ENCODE assay signal across 13 cellular contexts in genomic region chr1:32765561-32766327, GRCh38. TPM values are rescaled to one million over a fixed set of nuclear protein-coding genes. Genes with fewer than 3 reads are reported as not detected.
A peak's percentile ranks its signal among the peaks of the same experiment; 100 is the strongest.
DNase-seq lines count a peak whose midpoint lies in the region; ATAC-seq and TF ChIP-seq lines count a peak whose summit lies in the region.
"Had no signal": no experiment of that assay in that cellular context is flagged by ENCODE, and none has a peak within 500 bp of the region (broad histone marks: within the 10 kb centered on the region; RNA-seq: fewer than 3 reads in every experiment).

No MANE protein-coding gene starts in this region.

- H3K9me3 Mint-ChIP-seq in chondrocyte (ENCODE audit: low read depth): no peaks in the 10 kb centered on the region
- H3K9me3 Mint-ChIP-seq: activated naive CD4-positive, alpha-beta T cell treated with anti-CD3 and anti-CD28 coated beads, Interleukin-2, amount 50 U/mL, for 24 hours had no signal

- POLR2A ChIA-PET in HCT116 (lab: Charles Lee): no interaction called here

- H3K9me3 ChIP-seq in HCT116 (ENCODE audit: control insufficient read depth in 1 of 2, insufficient read depth in 1 of 2, low read depth in 1 of 2, low read length in 2 of 2) (no peaks in the 10 kb centered on the region), NT2/D1 (ENCODE audit: insufficient read depth, low read length) (no peaks in the 10 kb centered on the region), prostate gland (no peaks in the 10 kb centered on the region)
- H3K9me3 ChIP-seq: Caco-2, SJSA1 had no signal

- intact Hi-C loops in HCT116 (cut with micrococcal nuclease): no loop called here
- intact Hi-C loops in prostate gland (cut with DNase I): no loop called here

- H3K4me3 ChIP-seq in HCT116 (replicated peaks in 1 of 2; ENCODE audit: low read depth in 1 of 2, low read length in 2 of 2) (no peak overlapping the region), NT2/D1 (ENCODE audit: insufficient read length, low read depth) (peak overlapping the region; percentile 47), iPS-11a (ENCODE audit: low read depth, low read length) (peak overlapping the region; percentile 39), prostate gland (no peak overlapping the region)
- H3K4me3 ChIP-seq: SJSA1 had no signal

- peaks cover 55% of the 10 kb centered on the region for H3K79me2 ChIP-seq in HCT116 (ENCODE audit: insufficient read depth, low read length)

- no TSS peak for BruUV-seq in HCT116 (replicated peaks; lab: Mats Ljungman, UMichigan)

- RAD21 ChIA-PET in HCT116 (lab: Charles Lee; ENCODE audit: low non-redundant PET in 1 of 2, low total read pairs in 2 of 2, uncharacterized antibody in 2 of 2, unreplicated experiment in 2 of 2): no interaction called here

- H3K9ac ChIP-seq in HCT116 (ENCODE audit: low read length) (no peak overlapping the region), NT2/D1 (ENCODE audit: insufficient read length, low read depth) (peak overlapping the region; percentile 71)

- DNase-seq in HCT116 (ENCODE audit: low read depth, low spot score) (no peak), NT2/D1 (ENCODE audit: low read depth, low spot score) (no peak), prostate gland (ENCODE audit: low spot score) (no peak), chondrocyte (ENCODE audit: low spot score) (no peak), NCI-H2081 treated with DMSO at 0.1 percent for 48 hours (lab: John Stamatoyannopoulos, UW) (no peak)
- DNase-seq: Caco-2; kidney glomerular epithelial cell; naive thymus-derived CD4-positive, alpha-beta T cell; NCI-H774 had no signal

- H3K36me3 ChIP-seq in HCT116 (ENCODE audit: control insufficient read depth in 1 of 2, insufficient read depth in 2 of 2, low read length in 2 of 2) (peaks cover 0 to 10% of the 10 kb centered on the region in 2 experiments; a peak in 2 of 4 replicates), NT2/D1 (ENCODE audit: insufficient read depth, insufficient read length, low read length) (peaks cover 44% of the 10 kb centered on the region), prostate gland (no peaks in the 10 kb centered on the region)

- WGBS in prostate gland: 43% methylated on average over 28 of the region's 28 CpGs

- H4K20me1 ChIP-seq in HCT116 (ENCODE audit: insufficient read depth): no peaks in the 10 kb centered on the region

- no peak for TF ChIP-seq CTCF in HCT116 (IDR thresholded peaks at IDR 0.05 in 2 of 3, conservative IDR thresholded peaks at IDR 0.05 in 1 of 3; ENCODE audit: borderline replicate concordance in 1 of 3, insufficient read depth in 1 of 3, low read depth in 2 of 3, low read length in 2 of 3)
- no peak for TF ChIP-seq CTCF in prostate gland (IDR thresholded peaks at IDR 0.05)
- no peak for TF ChIP-seq CTCF in chondrocyte (IDR thresholded peaks at IDR 0.05)

- H3K4me1 Mint-ChIP-seq in chondrocyte (ENCODE audit: low read depth): peaks cover 54% of the 10 kb centered on the region

- no peaks in the 10 kb centered on the region for H3K27me3 Mint-ChIP-seq in chondrocyte (ENCODE audit: low read depth)
- H3K27me3 Mint-ChIP-seq: activated naive CD4-positive, alpha-beta T cell treated with anti-CD3 and anti-CD28 coated beads, Interleukin-2, amount 50 U/mL, for 24 hours; naive thymus-derived CD4-positive, alpha-beta T cell had no signal

- H3K4me2 ChIP-seq in HCT116 (ENCODE audit: low read length): no peak overlapping the region; the same call in 1 of the 2 replicates

- no peak for ATAC-seq in HCT116
- ATAC-seq in GM21360 (IDR thresholded peaks at IDR 0.05; ENCODE audit: unreplicated experiment): no peak
- ATAC-seq: naive thymus-derived CD4-positive, alpha-beta T cell had no signal

- no peaks in the 10 kb centered on the region for H3K9me2 ChIP-seq in HCT116 (ENCODE audit: insufficient read depth)

- no peak overlapping the region for H3K4me3 Mint-ChIP-seq in chondrocyte (ENCODE audit: unreplicated experiment)
- H3K4me3 Mint-ChIP-seq: activated naive CD4-positive, alpha-beta T cell treated with anti-CD3 and anti-CD28 coated beads, Interleukin-2, amount 50 U/mL, for 24 hours; naive thymus-derived CD4-positive, alpha-beta T cell had no signal

- H3K4me1 ChIP-seq in HCT116 (ENCODE audit: control insufficient read depth in 1 of 2, insufficient read depth in 2 of 2, low read length in 2 of 2) (peaks cover 91 to 98% of the 10 kb centered on the region in 2 experiments), NT2/D1 (ENCODE audit: insufficient read depth, insufficient read length) (peaks cover 46% of the 10 kb centered on the region), prostate gland (replicated peaks) (peaks cover 42% of the 10 kb centered on the region)

- TF ChIP-seq RAD21 in HCT116 (IDR thresholded peaks at IDR 0.05; ENCODE audit: low read depth): no peak

- CTCF ChIA-PET in HCT116 (lab: Charles Lee): interaction anchor here (1.1 kb wide), 1 partner anchor 53 kb away, joined by 5 read pairs; no protein-coding TSS in a partner anchor

- H2AFZ ChIP-seq in HCT116 (ENCODE audit: low read depth, low read length, poor library complexity, severe bottlenecking): no peak overlapping the region

- TF ChIP-seq POLR2A in HCT116 (IDR thresholded peaks at IDR 0.05; ENCODE audit: borderline replicate concordance, extremely low read depth, insufficient read depth, insufficient read length) (no peak), prostate gland (IDR thresholded peaks at IDR 0.05) (no peak)

- no peaks in the 10 kb centered on the region for H3K27me3 ChIP-seq in HCT116 (ENCODE audit: insufficient read depth, low read length)
- no peaks in the 10 kb centered on the region for H3K27me3 ChIP-seq in NT2/D1 (ENCODE audit: insufficient read depth, insufficient read length)
- no peaks in the 10 kb centered on the region for H3K27me3 ChIP-seq in prostate gland (replicated peaks; ENCODE audit: insufficient read depth)
- H3K27me3 ChIP-seq: SJSA1 had no signal

- H3K27ac ChIP-seq in HCT116 (ENCODE audit: low read depth, low read length) (peak overlapping the region; percentile 20; the same call in 1 of the 2 replicates), prostate gland (peak overlapping the region; percentile 85 to 98)
- H3K27ac ChIP-seq: SJSA1 had no signal

- H3K27ac Mint-ChIP-seq in chondrocyte (ENCODE audit: unreplicated experiment): no peak overlapping the region
- H3K27ac Mint-ChIP-seq: activated naive CD4-positive, alpha-beta T cell treated with anti-CD3 and anti-CD28 coated beads, Interleukin-2, amount 50 U/mL, for 24 hours; naive thymus-derived CD4-positive, alpha-beta T cell had no signal

- H3K36me3 Mint-ChIP-seq in chondrocyte (ENCODE audit: low read depth): no peaks in the 10 kb centered on the region
- H3K36me3 Mint-ChIP-seq: activated naive CD4-positive, alpha-beta T cell treated with anti-CD3 and anti-CD28 coated beads, Interleukin-2, amount 50 U/mL, for 24 hours; naive thymus-derived CD4-positive, alpha-beta T cell had no signal

TF ChIP-seq in HCT116, 20 proteins besides CTCF, POLR2A, EP300 and RAD21:
- TF ChIP-seq CEBPB (IDR thresholded peaks at IDR 0.05; ENCODE audit: low read depth) (no peak), SIN3A (IDR thresholded peaks at IDR 0.05; ENCODE audit: low read depth) (no peak), YY1 (IDR thresholded peaks at IDR 0.05; ENCODE audit: extremely low read depth, insufficient replicate concordance, low read depth, low read length) (no peak), SP1 (IDR thresholded peaks at IDR 0.05; ENCODE audit: low read depth) (no peak), ZFX (IDR thresholded peaks at IDR 0.05) (no peak), REST (IDR thresholded peaks at IDR 0.05; ENCODE audit: low read depth) (no peak), ELF1 (IDR thresholded peaks at IDR 0.05; ENCODE audit: borderline replicate concordance, low read depth) (no peak), EZH2phosphoT487 (IDR thresholded peaks at IDR 0.05; ENCODE audit: borderline replicate concordance) (no peak)
- TF ChIP-seq, protein P1, sequence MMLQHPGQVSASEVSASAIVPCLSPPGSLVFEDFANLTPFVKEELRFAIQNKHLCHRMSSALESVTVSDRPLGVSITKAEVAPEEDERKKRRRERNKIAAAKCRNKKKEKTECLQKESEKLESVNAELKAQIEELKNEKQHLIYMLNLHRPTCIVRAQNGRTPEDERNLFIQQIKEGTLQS (IDR thresholded peaks at IDR 0.05): no peak

RNA-seq across cellular contexts. Expression of gene YARS1, which starts 51.4 kb away (rescaled TPM):
- total RNA-seq in HCT116 (2021; ENCODE audit: unreplicated experiment) (244 TPM), prostate gland (10 to 100 TPM; 32.0 to 63.5 TPM), chondrocyte (52.2 to 160 TPM (median 147 TPM) in 3 replicates)
- 180 and 210 TPM in 2 replicates for polyA plus RNA-seq in HCT116 (2012)

RNA-seq across cellular contexts. Expression of gene S100PBP, which starts 51.7 kb away (rescaled TPM):
- 38.2 TPM for total RNA-seq in HCT116 (2021; ENCODE audit: unreplicated experiment)
- polyA plus RNA-seq in HCT116 (2012): 8.9 and 15.8 TPM in 2 replicates
- total RNA-seq in prostate gland: 10 to 100 TPM; 27.1 to 72.5 TPM
- 39.6 to 55.8 TPM (median 40.5 TPM) in 3 replicates for total RNA-seq in chondrocyte

Comparison
In these comparisons a context has a peak if more than half of its experiments do, and no peak if none do; other contexts are left out.
1. H3K4me3 ChIP-seq: peak in NT2/D1 (single experiment) and iPS-11a (single experiment); none in HCT116 (0 of 2) and prostate gland (0 of 2).